ENCODE assay signal across 10 cellular contexts in the genomic region with DNA sequence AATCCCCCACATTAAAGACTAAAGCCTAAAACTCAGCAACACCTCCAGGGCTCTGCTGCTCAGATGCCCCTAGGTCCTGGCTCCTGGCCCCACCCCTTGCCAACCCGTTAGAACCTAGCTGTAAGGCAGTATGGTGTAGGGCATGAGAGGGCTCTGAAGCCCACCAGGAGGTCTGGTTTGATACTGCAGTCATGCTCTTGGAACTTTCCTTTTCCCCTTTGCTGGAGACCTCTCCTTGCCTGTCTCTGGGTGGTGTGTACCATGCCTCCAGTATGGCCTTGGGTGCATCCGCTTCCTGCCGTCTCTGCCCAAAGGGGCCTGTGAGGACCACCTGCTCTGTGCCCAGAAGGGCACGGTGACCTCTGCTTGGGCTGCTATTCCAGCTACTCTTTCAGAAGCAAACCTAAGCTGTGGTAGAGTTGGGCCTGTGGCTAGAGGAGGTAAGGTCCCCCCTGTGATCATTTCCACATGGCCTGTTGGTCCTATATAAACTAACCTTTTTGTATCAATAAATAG. TPM values are rescaled to one million over a fixed set of nuclear protein-coding genes. Genes with fewer than 3 reads are reported as not detected.
DNase-seq lines count a peak whose midpoint lies in the region; ATAC-seq, FAIRE-seq and TF ChIP-seq lines count a peak whose summit lies in the region.
"Had no signal": no experiment of that assay in that cellular context is flagged by ENCODE, and none has a peak within 500 bp of the region (broad histone marks: within the 10 kb centered on the region; RNA-seq: fewer than 3 reads in every experiment).

No MANE protein-coding gene starts in this region.

- no peak overlapping the region for H2AFZ ChIP-seq in SK-N-SH (ENCODE audit: low read depth)

- CTCF ChIA-PET in SK-N-SH (lab: Yijun Ruan, JAX) = interaction anchor here (1.2 kb wide), 1 partner anchor 13 kb away, joined by 3 read pairs; no protein-coding TSS in a partner anchor
- CTCF ChIA-PET in RWPE1 (lab: Yijun Ruan, JAX) = no interaction called here

- H3K27me3 ChIP-seq in SK-N-SH (ENCODE audit: insufficient read depth) = no peaks in the 10 kb centered on the region
- H3K27me3 ChIP-seq in skeletal muscle tissue (ENCODE audit: control insufficient read depth in 3 of 3, insufficient read depth in 3 of 3, low read length in 3 of 3) = no peaks in the 10 kb centered on the region
- no peaks in the 10 kb centered on the region for H3K27me3 ChIP-seq in small intestine (ENCODE audit: control insufficient read depth in 2 of 2, insufficient read depth in 2 of 2, low read length in 2 of 2)
- H3K27me3 ChIP-seq: tibial nerve had no signal

- TF ChIP-seq RAD21 in SK-N-SH (IDR thresholded peaks at IDR 0.05; ENCODE audit: low read length) = no peak

- TF ChIP-seq CTCF in SK-N-SH (IDR thresholded peaks at IDR 0.05) (no peak), RWPE1 (conservative IDR thresholded peaks at IDR 0.05; ENCODE audit: low read depth) (no peak), epithelial cell of esophagus (IDR thresholded peaks at IDR 0.05; ENCODE audit: insufficient read depth, low read depth, low read length, missing control alignments) (no peak)

- H3K4me1 ChIP-seq in SK-N-SH (ENCODE audit: control insufficient read depth in 1 of 2, insufficient read depth in 2 of 2, low read depth in 1 of 2, low read length in 1 of 2) (peaks cover 27 to 52% of the 10 kb centered on the region in 2 experiments), skeletal muscle tissue (ENCODE audit: control insufficient read depth in 3 of 3, insufficient read depth in 3 of 3, low read length in 3 of 3) (peaks cover 60 to 71% (median 67%) of the 10 kb centered on the region in 3 donors), small intestine (ENCODE audit: control insufficient read depth in 2 of 2, insufficient read depth in 1 of 2, low read depth in 1 of 2, low read length in 1 of 2) (peaks cover 6 to 26% of the 10 kb centered on the region in 2 donors)

- ATAC-seq in SK-N-SH treated with all-trans-retinoic acid at 6 μM for 48 hours = no peak
- no peak for ATAC-seq in GM21526 (IDR thresholded peaks at IDR 0.05; ENCODE audit: low FRiP score, unreplicated experiment)

- DNase-seq in SK-N-SH (no peak), RWPE1 (ENCODE audit: low spot score) (no peak), epithelial cell of esophagus (ENCODE audit: low read depth) (no peak), small intestine (no peak), cortex of kidney (lab: John Stamatoyannopoulos, UW) (no peak)

- WGBS in SK-N-SH (ENCODE audit: low lambda C conversion rate) = 76% methylated on average over 4 of the region's 4 CpGs
- 78 to 85% (median 80%) methylated on average over 4 of the region's 4 CpGs for WGBS in small intestine, 3 donors

- no peaks in the 10 kb centered on the region for H3K9me2 ChIP-seq in SK-N-SH

- POLR2A ChIA-PET in SK-N-SH (lab: Yijun Ruan, JAX) (no interaction called here), RWPE1 (lab: Yijun Ruan, JAX; ENCODE audit: low non-redundant PET) (no interaction called here)

- H3K9ac ChIP-seq in SK-N-SH (no peak overlapping the region), skeletal muscle tissue (ENCODE audit: low read depth in 1 of 3, low read length in 3 of 3) (peak overlapping the region; percentile 34 to 65 (median 50))

- FAIRE-seq in small intestine (lab: Jason Lieb, UNC) = no peak
- FAIRE-seq: A204.1 had no signal

- peaks cover 75% of the 10 kb centered on the region for H3K79me2 ChIP-seq in SK-N-SH (ENCODE audit: insufficient read depth)

- H4K20me1 ChIP-seq in SK-N-SH (ENCODE audit: insufficient read depth) = peaks cover 71% of the 10 kb centered on the region

- peak overlapping the region; percentile 93 for H3K4me2 ChIP-seq in SK-N-SH

- H3K9me3 ChIP-seq in SK-N-SH = no peaks in the 10 kb centered on the region
- H3K9me3 ChIP-seq in skeletal muscle tissue (ENCODE audit: control insufficient read depth in 3 of 3, low read length in 3 of 3) = no peaks in the 10 kb centered on the region
- H3K9me3 ChIP-seq in small intestine (ENCODE audit: control insufficient read depth, low read depth) = no peaks in the 10 kb centered on the region
- H3K9me3 ChIP-seq: tibial nerve had no signal

- no peak overlapping the region; a peak in 1 of 4 replicates for H3K27ac ChIP-seq in SK-N-SH (ENCODE audit: low read depth in 2 of 2, low read length in 1 of 2)
- H3K27ac ChIP-seq in RWPE1 = peak overlapping the region; percentile 12; the same call in 1 of the 2 replicates
- peak overlapping the region; percentile 20 for H3K27ac ChIP-seq in skeletal muscle tissue (ENCODE audit: low read depth, low read length)
- H3K27ac ChIP-seq in small intestine (ENCODE audit: low read depth in 1 of 2, low read length in 1 of 2) = no peak overlapping the region

- no peak for TF ChIP-seq EP300 in SK-N-SH (IDR thresholded peaks at IDR 0.05; ENCODE audit: borderline replicate concordance in 1 of 2, low read depth in 1 of 2, low read length in 1 of 2)

- H3K36me3 ChIP-seq in SK-N-SH (replicated peaks in 1 of 2; ENCODE audit: control insufficient read depth in 1 of 2, insufficient read depth in 2 of 2, low read length in 1 of 2) = peaks cover 0 to 8% of the 10 kb centered on the region in 2 experiments
- peaks cover 0 to 3% (median 0%) of the 10 kb centered on the region in 3 donors for H3K36me3 ChIP-seq in skeletal muscle tissue (ENCODE audit: control insufficient read depth in 3 of 3, insufficient read depth in 3 of 3, low read length in 3 of 3)
- H3K36me3 ChIP-seq in small intestine (ENCODE audit: control insufficient read depth in 2 of 2, insufficient read depth in 2 of 2, low read length in 2 of 2) = peaks cover 0 to 2% of the 10 kb centered on the region in 2 donors
- H3K36me3 ChIP-seq: tibial nerve had no signal

- H3K4me3 ChIP-seq in SK-N-SH (ENCODE audit: low read depth in 2 of 2, low read length in 1 of 2) (peak overlapping the region in 1 of 2 experiments; percentile 95; a peak in 1 of 4 replicates), epithelial cell of esophagus (ENCODE audit: low read length) (peak overlapping the region; percentile 70), skeletal muscle tissue (ENCODE audit: low read length in 3 of 3) (peak overlapping the region; percentile 41 to 70 (median 60)), small intestine (ENCODE audit: low read depth in 1 of 2, low read length in 2 of 2) (no peak overlapping the region)

- peaks cover 10% of the 10 kb centered on the region for H3F3A ChIP-seq in SK-N-SH (replicated peaks; ENCODE audit: insufficient read depth)

TF ChIP-seq in SK-N-SH, 30 proteins besides CTCF, POLR2A, EP300 and RAD21 (continues in another document):
- TF ChIP-seq ELF1 (IDR thresholded peaks at IDR 0.05) (no peak), YY1 (IDR thresholded peaks at IDR 0.05; ENCODE audit: low read depth) (no peak), EZH2phosphoT487 (IDR thresholded peaks at IDR 0.05; ENCODE audit: borderline replicate concordance, low read depth) (no peak), TCF12 (IDR thresholded peaks at IDR 0.05) (no peak)
- TF ChIP-seq, protein P1, sequence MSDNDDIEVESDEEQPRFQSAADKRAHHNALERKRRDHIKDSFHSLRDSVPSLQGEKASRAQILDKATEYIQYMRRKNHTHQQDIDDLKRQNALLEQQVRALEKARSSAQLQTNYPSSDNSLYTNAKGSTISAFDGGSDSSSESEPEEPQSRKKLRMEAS (IDR thresholded peaks at IDR 0.05; ENCODE audit: low read depth) = no peak
- TF ChIP-seq, protein P2, sequence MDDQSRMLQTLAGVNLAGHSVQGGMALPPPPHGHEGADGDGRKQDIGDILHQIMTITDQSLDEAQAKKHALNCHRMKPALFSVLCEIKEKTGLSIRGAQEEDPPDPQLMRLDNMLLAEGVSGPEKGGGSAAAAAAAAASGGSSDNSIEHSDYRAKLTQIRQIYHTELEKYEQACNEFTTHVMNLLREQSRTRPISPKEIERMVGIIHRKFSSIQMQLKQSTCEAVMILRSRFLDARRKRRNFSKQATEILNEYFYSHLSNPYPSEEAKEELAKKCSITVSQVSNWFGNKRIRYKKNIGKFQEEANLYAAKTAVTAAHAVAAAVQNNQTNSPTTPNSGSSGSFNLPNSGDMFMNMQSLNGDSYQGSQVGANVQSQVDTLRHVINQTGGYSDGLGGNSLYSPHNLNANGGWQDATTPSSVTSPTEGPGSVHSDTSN (IDR thresholded peaks at IDR 0.05) = no peak

TF ChIP-seq in SK-N-SH treated with all-trans-retinoic acid at 6 μM for 48 hours, 23 proteins besides CTCF, POLR2A, EP300 and RAD21:
- TF ChIP-seq, protein P3, sequence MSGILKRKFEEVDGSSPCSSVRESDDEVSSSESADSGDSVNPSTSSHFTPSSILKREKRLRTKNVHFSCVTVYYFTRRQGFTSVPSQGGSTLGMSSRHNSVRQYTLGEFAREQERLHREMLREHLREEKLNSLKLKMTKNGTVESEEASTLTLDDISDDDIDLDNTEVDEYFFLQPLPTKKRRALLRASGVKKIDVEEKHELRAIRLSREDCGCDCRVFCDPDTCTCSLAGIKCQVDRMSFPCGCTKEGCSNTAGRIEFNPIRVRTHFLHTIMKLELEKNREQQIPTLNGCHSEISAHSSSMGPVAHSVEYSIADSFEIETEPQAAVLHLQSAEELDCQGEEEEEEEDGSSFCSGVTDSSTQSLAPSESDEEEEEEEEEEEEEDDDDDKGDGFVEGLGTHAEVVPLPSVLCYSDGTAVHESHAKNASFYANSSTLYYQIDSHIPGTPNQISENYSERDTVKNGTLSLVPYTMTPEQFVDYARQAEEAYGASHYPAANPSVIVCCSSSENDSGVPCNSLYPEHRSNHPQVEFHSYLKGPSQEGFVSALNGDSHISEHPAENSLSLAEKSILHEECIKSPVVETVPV (CRISPR knock-in tag; IDR thresholded peaks at IDR 0.05) = no peak
- TF ChIP-seq SNAI2 (CRISPR knock-in tag; IDR thresholded peaks at IDR 0.05) = no peak

RNA-seq across cellular contexts. Expression of a gene that starts 3.5 kb away (rescaled TPM):
- polyA plus RNA-seq in SK-N-SH (2012; rRNA removed) (5.2 and 6.0 TPM in 2 replicates), small intestine (10 to 100 TPM in 2 of 3 donors, 1 to 10 TPM in 1; 8.6 to 12.3 (median 10.0) TPM)
- 4.2 and 4.5 TPM in 2 replicates for polyA plus RNA-seq in SK-N-SH (2012; cell fraction: cytosol; rRNA removed)
- 40.7 and 44.6 TPM in 2 replicates for polyA plus RNA-seq in SK-N-SH (2012; cell fraction: nucleus; rRNA removed)
- 15.1 TPM for total RNA-seq in skeletal muscle tissue

Comparison
In these comparisons a context has a peak if more than half of its experiments do, and no peak if none do; other contexts are left out.
1. H3K27ac ChIP-seq: peak in RWPE1 (single experiment) and skeletal muscle tissue (single experiment); none in SK-N-SH (0 of 2) and small intestine (0 of 2).
2. H3K4me3 ChIP-seq: peak in epithelial cell of esophagus (single experiment) and skeletal muscle tissue (3 of 3); none in small intestine (0 of 2).